ENCODE assay signal across 11 cellular contexts in genomic region chr12:31756977-31757420, GRCh38. TPM values are rescaled to one million over a fixed set of nuclear protein-coding genes. Genes with fewer than 3 reads are reported as not detected.
DNase-seq lines count a peak whose midpoint lies in the region; ATAC-seq and TF ChIP-seq lines count a peak whose summit lies in the region.
"Had no signal": no experiment of that assay in that cellular context is flagged by ENCODE, and none has a peak within 500 bp of the region (broad histone marks: within the 10 kb centered on the region; RNA-seq: fewer than 3 reads in every experiment).

No MANE protein-coding gene starts in this region.

- no peak overlapping the region for H3K23ac ChIP-seq in neuronal stem cell (ENCODE audit: low read depth, low read length, poor library complexity)

- peak; percentile 70 for ATAC-seq in HCT116
- no peak for ATAC-seq in stimulated activated naive B cell treated with anti-CD40 and anti-IgM and Interleukin-4, amounts not matched to agents 10 μg/mL and 1 μg/mL and 100 μg/mL, for 72 hours (replicated peaks)
- no peak for ATAC-seq in HG03135 (IDR thresholded peaks at IDR 0.05; ENCODE audit: unreplicated experiment)
- ATAC-seq in HG03159 (IDR thresholded peaks at IDR 0.05; ENCODE audit: unreplicated experiment): no peak
- ATAC-seq: sciatic nerve had no signal

- H3K27me3 Mint-ChIP-seq in stimulated activated naive B cell treated with anti-CD40 and anti-IgM and Interleukin-4, amounts not matched to agents 10 μg/mL and 1 μg/mL and 100 μg/mL, for 72 hours: no peaks in the 10 kb centered on the region
- H3K27me3 Mint-ChIP-seq: IgD-negative memory B cell had no signal

- no peaks in the 10 kb centered on the region for H3K9me2 ChIP-seq in HCT116 (ENCODE audit: insufficient read depth)

- H3K36me3 ChIP-seq in HCT116 (ENCODE audit: control insufficient read depth in 1 of 2, insufficient read depth in 2 of 2, low read length in 2 of 2): no peaks in the 10 kb centered on the region
- no peaks in the 10 kb centered on the region for H3K36me3 ChIP-seq in neuronal stem cell (replicated peaks in 1 of 2; ENCODE audit: control insufficient read depth in 2 of 2, insufficient read depth in 2 of 2, low read length in 2 of 2)

- H3K27ac ChIP-seq in HCT116 (ENCODE audit: low read depth, low read length) (peak overlapping the region; percentile 37), neuronal stem cell (replicated peaks; ENCODE audit: low read length) (no peak overlapping the region)

- peak; percentile 52 for DNase-seq in HCT116 (ENCODE audit: low read depth, low spot score)
- DNase-seq in RPMI8226: peak; percentile 69
- DNase-seq in fibroblast of villous mesenchyme (ENCODE audit: low read depth): peak; percentile 75
- DNase-seq in stimulated activated naive B cell treated with anti-CD40 and anti-IgM and Interleukin-4, amounts not matched to agents 10 μg/mL and 1 μg/mL and 100 μg/mL, for 72 hours: no peak
- DNase-seq in neuronal stem cell (ENCODE audit: low spot score): no peak
- DNase-seq in stimulated activated CD4-positive, alpha-beta T cell treated with anti-CD3 and anti-CD28 coated beads, Interleukin-2, amount 100 ng/mL, for 24 hours: no peak
- DNase-seq: SIG-M5 had no signal

- H3K4me3 ChIP-seq in HCT116 (replicated peaks in 1 of 2; ENCODE audit: low read depth in 1 of 2, low read length in 2 of 2) (0 out of 4 replicates have a peak overlapping the region, but pooled peaks of 1 of the 2 experiments have one; percentile 3), fibroblast of villous mesenchyme (ENCODE audit: low read depth, low read length) (no peak overlapping the region), neuronal stem cell (ENCODE audit: low read length in 2 of 2) (no peak overlapping the region)

- no peak overlapping the region for H3K18ac ChIP-seq in neuronal stem cell (ENCODE audit: low read length)

- RAD21 ChIA-PET in HCT116 (lab: Charles Lee; ENCODE audit: low non-redundant PET in 1 of 2, low total read pairs in 2 of 2, uncharacterized antibody in 2 of 2, unreplicated experiment in 2 of 2): interaction anchor here in 1 of 2 experiments (0.6 kb wide), 1 partner anchor 24 kb away, joined by 4 read pairs; no protein-coding TSS in a partner anchor

- TF ChIP-seq RAD21 in HCT116 (IDR thresholded peaks at IDR 0.05; ENCODE audit: low read depth): peak; percentile 16; the same call in 1 of the 2 replicates

- H2BK5ac ChIP-seq in neuronal stem cell (ENCODE audit: low read length): no peak overlapping the region

- CTCF ChIA-PET in HCT116 (lab: Charles Lee): no interaction called here

- BruUV-seq in HCT116 (replicated peaks; lab: Mats Ljungman, UMichigan): no TSS peak

- no peaks in the 10 kb centered on the region for H4K20me1 ChIP-seq in HCT116 (ENCODE audit: insufficient read depth)

- peak overlapping the region; percentile 46 for H3K9ac ChIP-seq in HCT116 (ENCODE audit: low read length)
- no peak overlapping the region for H3K9ac ChIP-seq in neuronal stem cell (ENCODE audit: low read depth, low read length, poor library complexity)

- POLR2A ChIA-PET in HCT116 (lab: Charles Lee): interaction anchor here (0.6 to 1.0 kb wide), 3 partner anchors 12 to 20 kb away, joined by 3 to 5 read pairs (median 4); no protein-coding TSS in a partner anchor

- H4K91ac ChIP-seq in neuronal stem cell (ENCODE audit: low read depth, low read length, poor library complexity): no peak overlapping the region

- H4K8ac ChIP-seq in neuronal stem cell (ENCODE audit: low read depth, low read length): no peak overlapping the region

- no peaks in the 10 kb centered on the region for H3K79me1 ChIP-seq in neuronal stem cell (ENCODE audit: low read depth, low read length)

- H3K36me3 Mint-ChIP-seq in stimulated activated naive B cell treated with anti-CD40 and anti-IgM and Interleukin-4, amounts not matched to agents 10 μg/mL and 1 μg/mL and 100 μg/mL, for 72 hours: no peaks in the 10 kb centered on the region

- H3K27me3 ChIP-seq in HCT116 (ENCODE audit: insufficient read depth, low read length): no peaks in the 10 kb centered on the region
- H3K27me3 ChIP-seq in neuronal stem cell (ENCODE audit: control insufficient read depth in 3 of 3, insufficient read depth in 3 of 3, low read depth in 1 of 3, low read length in 3 of 3): no peaks in the 10 kb centered on the region

- H2BK15ac ChIP-seq in neuronal stem cell (ENCODE audit: low read length): no peak overlapping the region

- intact Hi-C loops in HCT116 (cut with micrococcal nuclease): no loop called here

- TF ChIP-seq CTCF in HCT116 (IDR thresholded peaks at IDR 0.05 in 2 of 3, conservative IDR thresholded peaks at IDR 0.05 in 1 of 3; ENCODE audit: borderline replicate concordance in 1 of 3, insufficient read depth in 1 of 3, low read depth in 2 of 3, low read length in 2 of 3): no peak
- TF ChIP-seq CTCF in fibroblast of villous mesenchyme (IDR thresholded peaks at IDR 0.05; ENCODE audit: insufficient read depth, low read depth, low read length): no peak

- H3K27ac Mint-ChIP-seq in stimulated activated naive B cell treated with anti-CD40 and anti-IgM and Interleukin-4, amounts not matched to agents 10 μg/mL and 1 μg/mL and 100 μg/mL, for 72 hours: peak overlapping the region; percentile 14

- H3K4me2 ChIP-seq in HCT116 (ENCODE audit: low read length) (peak overlapping the region; percentile 58), neuronal stem cell (ENCODE audit: insufficient read depth, low read length, poor library complexity, severe bottlenecking) (no peak overlapping the region)

- H3K4me1 ChIP-seq in HCT116 (ENCODE audit: control insufficient read depth in 1 of 2, insufficient read depth in 2 of 2, low read length in 2 of 2) (peaks cover 38 to 43% of the 10 kb centered on the region in 2 experiments), neuronal stem cell (ENCODE audit: control insufficient read depth in 2 of 2, insufficient read depth in 1 of 2, low read depth in 1 of 2, low read length in 2 of 2) (peaks cover 0 to 1% of the 10 kb centered on the region in 2 donors)

- H3K4ac ChIP-seq in neuronal stem cell (ENCODE audit: low read length): no peak overlapping the region

- H2BK12ac ChIP-seq in neuronal stem cell (ENCODE audit: low read length): no peak overlapping the region

- WGBS in neuronal stem cell (ENCODE audit: extremely low coverage in 2 of 2, insufficient read length in 2 of 2, insufficient replicate concordance in 1 of 2), 2 donors: no CpG with 5 or more reads among the region's 1 CpG

- no peaks in the 10 kb centered on the region for H3K9me3 ChIP-seq in HCT116 (ENCODE audit: control insufficient read depth in 1 of 2, insufficient read depth in 1 of 2, low read depth in 1 of 2, low read length in 2 of 2)
- no peaks in the 10 kb centered on the region for H3K9me3 ChIP-seq in neuronal stem cell (replicated peaks in 1 of 2; ENCODE audit: control insufficient read depth in 2 of 2, insufficient read depth in 1 of 2, low read depth in 1 of 2, low read length in 2 of 2)

- H3K4me1 Mint-ChIP-seq in stimulated activated naive B cell treated with anti-CD40 and anti-IgM and Interleukin-4, amounts not matched to agents 10 μg/mL and 1 μg/mL and 100 μg/mL, for 72 hours: peaks cover 18 to 25% of the 10 kb centered on the region in 2 donors

- H3K79me2 ChIP-seq in HCT116 (ENCODE audit: insufficient read depth, low read length): no peaks in the 10 kb centered on the region

- H2BK120ac ChIP-seq in neuronal stem cell (ENCODE audit: low read depth, low read length): no peak overlapping the region

- TF ChIP-seq POLR2A in HCT116 (IDR thresholded peaks at IDR 0.05; ENCODE audit: borderline replicate concordance, extremely low read depth, insufficient read depth, insufficient read length): no peak

- H3K14ac ChIP-seq in neuronal stem cell (ENCODE audit: low read length): no peak overlapping the region

- H3K4me3 Mint-ChIP-seq in stimulated activated naive B cell treated with anti-CD40 and anti-IgM and Interleukin-4, amounts not matched to agents 10 μg/mL and 1 μg/mL and 100 μg/mL, for 72 hours: no peak overlapping the region

- H3K9me3 Mint-ChIP-seq in stimulated activated naive B cell treated with anti-CD40 and anti-IgM and Interleukin-4, amounts not matched to agents 10 μg/mL and 1 μg/mL and 100 μg/mL, for 72 hours: peaks cover 0 to 3% of the 10 kb centered on the region in 2 donors
- H3K9me3 Mint-ChIP-seq: IgD-negative memory B cell had no signal

- H2AK5ac ChIP-seq in neuronal stem cell (ENCODE audit: low read depth, low read length): no peak overlapping the region

- H2AFZ ChIP-seq in HCT116 (ENCODE audit: low read depth, low read length, poor library complexity, severe bottlenecking): peak overlapping the region; percentile 62
- no peak overlapping the region for H2AFZ ChIP-seq in neuronal stem cell (ENCODE audit: low read length)

TF ChIP-seq in HCT116, 20 proteins besides CTCF, POLR2A, EP300 and RAD21 (continues in another document):
- TF ChIP-seq TCF7L2 (IDR thresholded peaks at IDR 0.05; ENCODE audit: borderline replicate concordance, extremely low read depth, insufficient read depth, insufficient read length) (no peak), ZBTB33 (IDR thresholded peaks at IDR 0.05; ENCODE audit: extremely low read depth, insufficient replicate concordance, low read length) (no peak), EGR1 (IDR thresholded peaks at IDR 0.05; ENCODE audit: low read depth) (no peak), CBX3 (IDR thresholded peaks at IDR 0.05; ENCODE audit: low read depth) (peak; percentile 35; the same call in 1 of the 2 replicates), SP1 (IDR thresholded peaks at IDR 0.05; ENCODE audit: low read depth) (peak; percentile 44), POLR2AphosphoS5 (IDR thresholded peaks at IDR 0.05; ENCODE audit: low read depth, low read length) (peak; percentile 56), EZH2phosphoT487 (IDR thresholded peaks at IDR 0.05; ENCODE audit: borderline replicate concordance) (no peak), FOSL1 (IDR thresholded peaks at IDR 0.05; ENCODE audit: low read depth) (peak; percentile 65), JUND (IDR thresholded peaks at IDR 0.05) (peak; percentile 66)

RNA-seq across cellular contexts. Expression of gene AMN1, which starts 28.2 kb away (rescaled TPM):
- 26.9 TPM for total RNA-seq in HCT116 (2021; ENCODE audit: unreplicated experiment)
- 24.5 and 31.4 TPM in 2 replicates for polyA plus RNA-seq in HCT116 (2012)
- 6.8 and 7.3 TPM in 2 replicates for total RNA-seq in fibroblast of villous mesenchyme
- polyA plus RNA-seq in neuronal stem cell (2013, experiment 1 of 2): 13.1 TPM
- 12.6 TPM for polyA plus RNA-seq in neuronal stem cell (2013, experiment 2 of 2)

Comparison
In these comparisons a context has a peak if more than half of its experiments do, and no peak if none do; other contexts are left out.
1. DNase-seq: peak in HCT116 (single experiment), RPMI8226 (single experiment) and fibroblast of villous mesenchyme (single experiment); none in stimulated activated naive B cell treated with anti-CD40 and anti-IgM and Interleukin-4, amounts not matched to agents 10 μg/mL and 1 μg/mL and 100 μg/mL, for 72 hours (single experiment), neuronal stem cell (single experiment) and stimulated activated CD4-positive, alpha-beta T cell treated with anti-CD3 and anti-CD28 coated beads, Interleukin-2, amount 100 ng/mL, for 24 hours (0 of 2).